ENCODE assay signal across 10 cellular contexts in genomic region chr20:57473246-57474042, GRCh38. TPM values are rescaled to one million over a fixed set of nuclear protein-coding genes. Genes with fewer than 3 reads are reported as not detected.
DNase-seq lines count a peak whose midpoint lies in the region; ATAC-seq and TF ChIP-seq lines count a peak whose summit lies in the region.
"Had no signal": no experiment of that assay in that cellular context is flagged by ENCODE, and none has a peak within 500 bp of the region (broad histone marks: within the 10 kb centered on the region; RNA-seq: fewer than 3 reads in every experiment).

No MANE protein-coding gene starts in this region.

- intact Hi-C loops in activated CD4-positive, alpha-beta memory T cell treated with anti-CD3 and anti-CD28 coated beads for 36 hours (cut with micrococcal nuclease), result no loop called here
- intact Hi-C loops in colonic mucosa (cut with DNase I), result no loop called here

- no peaks in the 10 kb centered on the region for H3K36me3 Mint-ChIP-seq in activated CD4-positive, alpha-beta memory T cell treated with anti-CD3 and anti-CD28 coated beads for 36 hours

- no peaks in the 10 kb centered on the region for H3K9me3 ChIP-seq in liver (ENCODE audit: control insufficient read depth in 4 of 4, low read length in 3 of 4)
- no peaks in the 10 kb centered on the region for H3K9me3 ChIP-seq in colonic mucosa
- H3K9me3 ChIP-seq: SJCRH30 had no signal

- peak; percentile 63 for ATAC-seq in GM19351 (IDR thresholded peaks at IDR 0.05; ENCODE audit: unreplicated experiment)
- peak; percentile 38 for ATAC-seq in HG03469 (IDR thresholded peaks at IDR 0.05; ENCODE audit: unreplicated experiment)
- no peak for ATAC-seq in HG02870 (IDR thresholded peaks at IDR 0.05; ENCODE audit: unreplicated experiment)

- H3K9me3 Mint-ChIP-seq in activated CD4-positive, alpha-beta memory T cell treated with anti-CD3 and anti-CD28 coated beads for 36 hours, result no peaks in the 10 kb centered on the region

- WGBS in liver, result 39% methylated on average over 16 of the region's 16 CpGs

- H3K27ac ChIP-seq in liver (ENCODE audit: low read depth in 1 of 2, low read length in 2 of 2) (no peak overlapping the region), colonic mucosa (no peak overlapping the region)
- H3K27ac ChIP-seq: SJCRH30 had no signal

- no peak overlapping the region for H3K27ac Mint-ChIP-seq in activated CD4-positive, alpha-beta memory T cell treated with anti-CD3 and anti-CD28 coated beads for 36 hours

- H3K4me1 Mint-ChIP-seq in activated CD4-positive, alpha-beta memory T cell treated with anti-CD3 and anti-CD28 coated beads for 36 hours (ENCODE audit: low read depth), result peaks cover 10% of the 10 kb centered on the region

- no peak overlapping the region for H3K4me3 Mint-ChIP-seq in activated CD4-positive, alpha-beta memory T cell treated with anti-CD3 and anti-CD28 coated beads for 36 hours

- TF ChIP-seq CTCF in liver (IDR thresholded peaks at IDR 0.05; ENCODE audit: low read depth, low read length, missing input control) (peak; percentile 27), colonic mucosa (IDR thresholded peaks at IDR 0.05) (no peak)

- H3K9ac ChIP-seq in liver (ENCODE audit: low read depth in 1 of 2, low read length in 2 of 2) (no peak overlapping the region), colonic mucosa (ENCODE audit: low read depth in 2 of 2, low read length in 2 of 2) (no peak overlapping the region)

- peak; percentile 43 to 65 for TF ChIP-seq RAD21 in liver (IDR thresholded peaks at IDR 0.05)

- CTCF ChIA-PET in activated CD4-positive, alpha-beta memory T cell treated with anti-CD3 and anti-CD28 coated beads for 36 hours (lab: Charles Lee), result interaction anchor here (0.8 to 1.4 kb wide), 3 partner anchors 9 to 92 kb away, joined by 3 to 5 read pairs (median 3); no protein-coding TSS in a partner anchor

- H3K36me3 ChIP-seq in liver (ENCODE audit: control insufficient read depth in 4 of 4, insufficient read depth in 3 of 4, low read depth in 1 of 4, low read length in 3 of 4) (no peaks in the 10 kb centered on the region), colonic mucosa (no peaks in the 10 kb centered on the region)
- H3K36me3 ChIP-seq: SJCRH30 had no signal

- POLR2A ChIA-PET in activated CD4-positive, alpha-beta memory T cell treated with anti-CD3 and anti-CD28 coated beads for 36 hours (lab: Charles Lee), result interaction anchor here (2.0 kb wide), 1 partner anchor 83 kb away, joined by 6 read pairs; the partner anchor contains the start of gene RBM38

- H3K27me3 ChIP-seq in liver (ENCODE audit: control insufficient read depth in 4 of 4, insufficient read depth in 4 of 4, low read length in 3 of 4), result no peaks in the 10 kb centered on the region
- H3K27me3 ChIP-seq in colonic mucosa, result no peaks in the 10 kb centered on the region

- H3K4me3 ChIP-seq in liver (ENCODE audit: low read depth in 1 of 3, low read length in 3 of 3) (no peak overlapping the region), colonic mucosa (no peak overlapping the region)
- H3K4me3 ChIP-seq: SJCRH30 had no signal

- peaks cover 0 to 6% (median 2%) of the 10 kb centered on the region in 4 donors for H3K4me1 ChIP-seq in liver (ENCODE audit: control insufficient read depth in 4 of 4, insufficient read depth in 4 of 4, low read length in 3 of 4)
- no peaks in the 10 kb centered on the region for H3K4me1 ChIP-seq in colonic mucosa

- peak; percentile 29 for DNase-seq in Daoy (ENCODE audit: low read depth)
- DNase-seq in activated CD4-positive, alpha-beta memory T cell treated with anti-CD3 and anti-CD28 coated beads for 36 hours, result peak; percentile 36
- no peak for DNase-seq in colonic mucosa
- no peak for DNase-seq in DMS53 (lab: John Stamatoyannopoulos, UW)

- H3K27me3 Mint-ChIP-seq in activated CD4-positive, alpha-beta memory T cell treated with anti-CD3 and anti-CD28 coated beads for 36 hours, result no peaks in the 10 kb centered on the region

TF ChIP-seq in liver, 16 proteins besides CTCF, POLR2A, EP300 and RAD21:
- TF ChIP-seq FOXA1 (IDR thresholded peaks at IDR 0.05), result no peak
- peak in 1 of 2 donors; percentile 29 for TF ChIP-seq HNF4A (conservative IDR thresholded peaks at IDR 0.05)
- TF ChIP-seq YY1 (IDR thresholded peaks at IDR 0.05), result peak; percentile 52

RNA-seq across cellular contexts. Expression of gene CTCFL, which starts 51.5 kb away (rescaled TPM):
- 0.06 TPM in 1 of 2 replicates, not detected in the other for total RNA-seq in Daoy (2014; rRNA removed; shearing (Covaris generic))
- total RNA-seq in activated CD4-positive, alpha-beta memory T cell treated with anti-CD3 and anti-CD28 coated beads for 36 hours, result not detected
- total RNA-seq in liver, result under 1 TPM; 0.05 to 0.08 TPM
- polyA plus RNA-seq in liver, result under 1 TPM in 1 of 2 donors, not detected in 1; 0.08 TPM
- under 1 TPM in 1 of 2 donors, not detected in 1; 0.47 TPM for total RNA-seq in colonic mucosa
- total RNA-seq: frontal cortex had no signal

Comparison
In these comparisons a context has a peak if more than half of its experiments do, and no peak if none do; other contexts are left out.
1. DNase-seq: peak in Daoy (single experiment) and activated CD4-positive, alpha-beta memory T cell treated with anti-CD3 and anti-CD28 coated beads for 36 hours (single experiment); none in colonic mucosa (single experiment) and DMS53 (single experiment).